6 cellular contexts compared by ENCODE assay signal in the genomic region with DNA sequence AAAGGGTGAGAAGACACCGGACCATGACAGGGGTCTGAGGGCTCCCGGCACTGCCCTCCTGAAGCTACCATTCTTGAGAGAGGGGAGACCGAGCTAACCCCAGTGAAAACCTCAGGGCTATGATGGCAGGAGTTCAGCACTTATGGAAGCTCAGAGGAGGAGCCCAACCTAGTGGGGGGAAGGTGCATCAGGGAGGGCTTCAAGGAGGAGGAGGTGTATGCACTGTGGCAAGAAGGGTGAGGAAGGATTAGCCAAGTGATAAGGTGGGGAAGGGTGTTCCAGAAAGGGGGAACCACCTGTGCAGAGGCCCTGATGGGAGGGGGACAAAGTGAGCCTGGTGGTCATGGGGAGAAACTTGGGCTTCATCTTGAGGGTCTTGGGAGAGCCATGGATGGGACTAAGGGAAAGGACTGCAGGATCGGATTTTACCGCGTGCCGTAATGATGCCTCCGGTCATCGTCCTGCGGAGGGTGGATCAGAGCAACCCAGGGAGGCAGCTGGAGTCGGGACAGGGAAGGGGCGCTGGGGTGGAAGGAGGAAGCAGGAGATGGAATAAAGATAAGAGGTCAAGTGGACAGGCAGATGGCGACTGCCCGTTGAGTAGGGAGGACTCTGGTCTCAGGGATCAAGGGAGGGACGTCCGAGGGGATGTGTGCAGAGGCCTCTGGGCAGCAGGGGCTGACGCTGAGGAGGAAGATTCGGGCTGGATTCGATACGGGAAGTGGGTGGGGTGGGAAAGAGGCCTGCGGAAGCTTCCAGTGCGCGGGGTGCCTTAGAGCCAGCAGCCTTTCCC. TPM values are rescaled to one million over a fixed set of nuclear protein-coding genes. Genes with fewer than 3 reads are reported as not detected.
DNase-seq lines count a peak whose midpoint lies in the region; ATAC-seq and TF ChIP-seq lines count a peak whose summit lies in the region.

No MANE protein-coding gene starts in this region.

- H3K9me3 ChIP-seq in naive thymus-derived CD4-positive, alpha-beta T cell (ENCODE audit: control insufficient read depth in 2 of 3, low read length in 3 of 3): no peaks in the 10 kb centered on the region

- no peak overlapping the region for H3K27ac ChIP-seq in naive thymus-derived CD4-positive, alpha-beta T cell (ENCODE audit: low read depth, low read length)

- CTCF ChIA-PET in naive thymus-derived CD4-positive, alpha-beta T cell (lab: Charles Lee): interaction anchor here (1.2 kb wide), 1 partner anchor 459 kb away, joined by 3 read pairs; no protein-coding TSS in a partner anchor

- H3K4me3 Mint-ChIP-seq in naive thymus-derived CD4-positive, alpha-beta T cell: peak overlapping the region; percentile 62 to 94 (median 83)

- TF ChIP-seq CTCF in GM12864 (IDR thresholded peaks at IDR 0.05; ENCODE audit: low read depth, low read length, missing control alignments): no peak
- no peak for TF ChIP-seq CTCF in astrocyte of the cerebellum (IDR thresholded peaks at IDR 0.05; ENCODE audit: low read depth, low read length, missing control alignments)

- H3K4me3 ChIP-seq in GM12864 (ENCODE audit: low read depth, low read length) (peak overlapping the region; percentile 58), astrocyte of the cerebellum (ENCODE audit: low read depth, low read length) (peak overlapping the region; percentile 55)
- H3K4me3 ChIP-seq in naive thymus-derived CD4-positive, alpha-beta T cell (ENCODE audit: low read length): peak overlapping the region; percentile 55

- H3K9me3 Mint-ChIP-seq in naive thymus-derived CD4-positive, alpha-beta T cell: no peaks in the 10 kb centered on the region

- H3K36me3 ChIP-seq in naive thymus-derived CD4-positive, alpha-beta T cell (ENCODE audit: control insufficient read depth in 2 of 3, insufficient read depth in 3 of 3, low read length in 3 of 3): no peaks in the 10 kb centered on the region

- DNase-seq in GM12864 (ENCODE audit: low read depth) (no peak), astrocyte of the cerebellum (ENCODE audit: low read depth) (no peak), hippocampal formation (lab: John Stamatoyannopoulos, UW) (no peak), RPMI8226 (no peak)
- DNase-seq in naive thymus-derived CD4-positive, alpha-beta T cell: no peak

- peak overlapping the region in 3 of 9 donors; percentile 56 to 71 (median 62) for H3K27ac Mint-ChIP-seq in naive thymus-derived CD4-positive, alpha-beta T cell

- peaks cover 0 to 41% (median 6%) of the 10 kb centered on the region in 5 donors for H3K27me3 Mint-ChIP-seq in naive thymus-derived CD4-positive, alpha-beta T cell

- in situ Hi-C loops in astrocyte of the cerebellum (cut with HindIII; ENCODE audit: low sequenced_read_pairs): no loop called here

- POLR2A ChIA-PET in naive thymus-derived CD4-positive, alpha-beta T cell (lab: Charles Lee): no interaction called here

- H3K27me3 ChIP-seq in naive thymus-derived CD4-positive, alpha-beta T cell (ENCODE audit: control insufficient read depth in 2 of 2, insufficient read depth in 2 of 2, low read length in 2 of 2): no peaks in the 10 kb centered on the region

- no peaks in the 10 kb centered on the region for H3K36me3 Mint-ChIP-seq in naive thymus-derived CD4-positive, alpha-beta T cell

- intact Hi-C loops in naive thymus-derived CD4-positive, alpha-beta T cell (cut with micrococcal nuclease): no loop called here

- peak; percentile 5 for ATAC-seq in naive thymus-derived CD4-positive, alpha-beta T cell
- ATAC-seq in GM21529 (IDR thresholded peaks at IDR 0.05; ENCODE audit: unreplicated experiment): no peak

- H3K4me1 Mint-ChIP-seq in naive thymus-derived CD4-positive, alpha-beta T cell: peaks cover 0 to 21% (median 17%) of the 10 kb centered on the region in 7 donors

- H3K4me1 ChIP-seq in naive thymus-derived CD4-positive, alpha-beta T cell (ENCODE audit: control insufficient read depth in 2 of 2, insufficient read depth in 2 of 2, low read length in 2 of 2): peaks cover 0 to 6% of the 10 kb centered on the region in 2 donors

RNA-seq across cellular contexts. Expression of a gene that starts 13.3 kb away (rescaled TPM):
- total RNA-seq in naive thymus-derived CD4-positive, alpha-beta T cell: 100 to 1,000 TPM in 1 of 5 experiments, 10 to 100 TPM in 4; 68.4 to 181 (median 75.8) TPM
- polyA plus RNA-seq in naive thymus-derived CD4-positive, alpha-beta T cell: 100 to 1,000 TPM; 141 to 144 TPM

RNA-seq across cellular contexts. Expression of a gene that starts 25.4 kb away (rescaled TPM):
- total RNA-seq in naive thymus-derived CD4-positive, alpha-beta T cell: 10 to 100 TPM in 4 of 5 experiments, 1 to 10 TPM in 1; 5.9 to 20.5 (median 18.1) TPM
- polyA plus RNA-seq in naive thymus-derived CD4-positive, alpha-beta T cell: 1 to 10 TPM in 1 of 2 donors, under 1 TPM in 1; 0.94 to 5.2 TPM

RNA-seq across cellular contexts. Expression of a gene that starts 26.8 kb away (rescaled TPM):
- under 1 TPM in 3 of 5 experiments, not detected in 2; 0.29 to 0.60 (median 0.39) TPM for total RNA-seq in naive thymus-derived CD4-positive, alpha-beta T cell
- polyA plus RNA-seq in naive thymus-derived CD4-positive, alpha-beta T cell: not detected

RNA-seq across cellular contexts. Expression of a gene that starts 27.5 kb away (rescaled TPM):
- 1 to 10 TPM; 1.6 to 2.9 (median 2.6) TPM for total RNA-seq in naive thymus-derived CD4-positive, alpha-beta T cell
- under 1 TPM; 0.12 to 0.22 TPM for polyA plus RNA-seq in naive thymus-derived CD4-positive, alpha-beta T cell

RNA-seq across cellular contexts. Expression of a gene that starts 41.4 kb away (rescaled TPM):
- total RNA-seq in naive thymus-derived CD4-positive, alpha-beta T cell: 10 to 100 TPM in 3 of 5 experiments, 1 to 10 TPM in 2; 5.7 to 19.9 (median 10.1) TPM
- 1 to 10 TPM; 1.8 to 3.7 TPM for polyA plus RNA-seq in naive thymus-derived CD4-positive, alpha-beta T cell
